Comparison of ENCODE assay signal across 14 cellular contexts in genomic region chr16:86888240-86889044, GRCh38.
DNase-seq lines count a peak whose midpoint lies in the region; ATAC-seq and TF ChIP-seq lines count a peak whose summit lies in the region.
"Had no signal": no experiment of that assay in that cellular context is flagged by ENCODE, and none has a peak within 500 bp of the region (broad histone marks: within the 10 kb centered on the region; RNA-seq: fewer than 3 reads in every experiment).

No MANE protein-coding gene starts in this region.

- H3F3A ChIP-seq in PC-3 (ENCODE audit: low read length, unreplicated experiment) = no peaks in the 10 kb centered on the region

- H3K9me2 ChIP-seq in PC-3 (replicated peaks; ENCODE audit: low read length) = no peaks in the 10 kb centered on the region

- no peaks in the 10 kb centered on the region for H3K36me3 ChIP-seq in PC-3 (ENCODE audit: low read depth, low read length)
- H3K36me3 ChIP-seq in upper lobe of right lung = no peaks in the 10 kb centered on the region
- no peaks in the 10 kb centered on the region for H3K36me3 ChIP-seq in esophagus squamous epithelium
- H3K36me3 ChIP-seq: BE2C had no signal

- peaks cover 9% of the 10 kb centered on the region for H3K4me1 Mint-ChIP-seq in endothelial cell (ENCODE audit: unreplicated experiment)
- H3K4me1 Mint-ChIP-seq: CD4-positive, alpha-beta memory T cell had no signal

- intact Hi-C loops in PC-3 (cut with micrococcal nuclease) = no loop called here
- intact Hi-C loops in upper lobe of right lung (cut with DNase I) = no loop called here
- intact Hi-C loops in esophagus squamous epithelium (cut with DNase I) = no loop called here

- no peak overlapping the region for H3K9ac ChIP-seq in PC-3 (ENCODE audit: low read length)

- H3K4me1 ChIP-seq in PC-3 (ENCODE audit: insufficient read depth, low read length) (peaks cover 29% of the 10 kb centered on the region), upper lobe of right lung (no peaks in the 10 kb centered on the region), esophagus squamous epithelium (no peaks in the 10 kb centered on the region)
- H3K4me1 ChIP-seq: BE2C had no signal

- H3K4me3 Mint-ChIP-seq in endothelial cell (ENCODE audit: unreplicated experiment) = no peak overlapping the region
- H3K4me3 Mint-ChIP-seq: CD4-positive, alpha-beta memory T cell; GM23338 had no signal

- TF ChIP-seq POLR2A in esophagus squamous epithelium (IDR thresholded peaks at IDR 0.05) = no peak

- ATAC-seq in PC-3 (peak; percentile 69), upper lobe of right lung (no peak)
- ATAC-seq: GM23338 had no signal

- peaks cover 4% of the 10 kb centered on the region for H3K9me3 Mint-ChIP-seq in endothelial cell (ENCODE audit: unreplicated experiment)
- H3K9me3 Mint-ChIP-seq: GM23338 had no signal

- H3K27me3 ChIP-seq in PC-3 (ENCODE audit: low read length) = peaks cover 8% of the 10 kb centered on the region; the same call in 1 of the 2 replicates
- peaks cover 29% of the 10 kb centered on the region for H3K27me3 ChIP-seq in upper lobe of right lung
- H3K27me3 ChIP-seq in esophagus squamous epithelium = peaks cover 0 to 55% (median 0%) of the 10 kb centered on the region in 4 donors

- TF ChIP-seq CTCF in PC-3 (conservative IDR thresholded peaks at IDR 0.05; ENCODE audit: low read depth, low read length) (no peak), endothelial cell (IDR thresholded peaks at IDR 0.05; ENCODE audit: unreplicated experiment) (no peak), upper lobe of right lung (IDR thresholded peaks at IDR 0.05) (no peak), esophagus squamous epithelium (IDR thresholded peaks at IDR 0.05) (no peak)

- peak overlapping the region; percentile 72 for H3K27ac Mint-ChIP-seq in endothelial cell (ENCODE audit: unreplicated experiment)
- H3K27ac Mint-ChIP-seq: CD4-positive, alpha-beta memory T cell; GM23338 had no signal

- H3K27me3 Mint-ChIP-seq in endothelial cell (ENCODE audit: unreplicated experiment) = no peaks in the 10 kb centered on the region

- no peaks in the 10 kb centered on the region for H3K36me3 Mint-ChIP-seq in endothelial cell (ENCODE audit: low read depth, unreplicated experiment)
- H3K36me3 Mint-ChIP-seq: CD4-positive, alpha-beta memory T cell had no signal

- peak overlapping the region; percentile 55 for H3K4me2 ChIP-seq in PC-3 (ENCODE audit: low read length)
- H3K4me2 ChIP-seq: GM23338 had no signal

- POLR2A ChIA-PET in PC-3 (lab: Charles Lee; ENCODE audit: unreplicated experiment) = no interaction called here

- H3K9me3 ChIP-seq in PC-3 (ENCODE audit: low read length) = no peaks in the 10 kb centered on the region
- no peaks in the 10 kb centered on the region for H3K9me3 ChIP-seq in upper lobe of right lung
- H3K9me3 ChIP-seq in esophagus squamous epithelium = no peaks in the 10 kb centered on the region
- H3K9me3 ChIP-seq: BE2C had no signal

- H3K4me3 ChIP-seq in PC-3 (ENCODE audit: low read length) (no peak overlapping the region), upper lobe of right lung (no peak overlapping the region), esophagus squamous epithelium (no peak overlapping the region)
- H3K4me3 ChIP-seq: GM23338 had no signal

- H3K27ac ChIP-seq in PC-3 (ENCODE audit: low read length) (peak overlapping the region; percentile 75), upper lobe of right lung (no peak overlapping the region), esophagus squamous epithelium (no peak overlapping the region)
- H3K27ac ChIP-seq: C4-2B, HL-60 had no signal

- no peaks in the 10 kb centered on the region for H3K79me2 ChIP-seq in PC-3 (ENCODE audit: low read length)

- DNase-seq in ELR (ENCODE audit: low read depth) = peak; percentile 25
- DNase-seq in PC-3 = peak; percentile 60
- no peak for DNase-seq in endothelial cell (ENCODE audit: low spot score)
- peak; percentile 16 for DNase-seq in upper lobe of right lung
- DNase-seq in esophagus squamous epithelium (lab: John Stamatoyannopoulos, UW) = no peak
- DNase-seq in effector CD8-positive, alpha-beta T cell (lab: John Stamatoyannopoulos, UW) = no peak
- no peak for DNase-seq in NCI-H2227 treated with DMSO at 0.1 percent for 48 hours (lab: John Stamatoyannopoulos, UW)
- DNase-seq: BE2C; CD4-positive, alpha-beta memory T cell; DMS79; H7 had no signal

- CTCF ChIA-PET in PC-3 (lab: Charles Lee) = no interaction called here

- no peaks in the 10 kb centered on the region for H4K20me1 ChIP-seq in PC-3 (ENCODE audit: low read length)

- BruUV-seq in PC-3 (replicated peaks; lab: Mats Ljungman, UMichigan) = no TSS peak

- 45 to 49% methylated on average over 4 of the region's 4 CpGs for WGBS in esophagus squamous epithelium, 2 donors

- H2AFZ ChIP-seq in PC-3 (ENCODE audit: low read length) = no peak overlapping the region
- H2AFZ ChIP-seq: GM23338 had no signal

Comparison
In these comparisons a context has a peak if more than half of its experiments do, and no peak if none do; other contexts are left out.
1. DNase-seq: peak in ELR (single experiment), PC-3 (single experiment) and upper lobe of right lung (single experiment); none in endothelial cell (single experiment), esophagus squamous epithelium (single experiment), effector CD8-positive, alpha-beta T cell (single experiment) and NCI-H2227 treated with DMSO at 0.1 percent for 48 hours (single experiment).